In genomic region chr2:86461042-86461743, GRCh38 we compare ENCODE assay signal across 27 cellular contexts.
"Had no signal": no experiment of that assay in that cellular context is flagged by ENCODE, and none has a peak within 500 bp of the region (broad histone marks: within the 10 kb centered on the region; RNA-seq: fewer than 3 reads in every experiment).

No MANE protein-coding gene starts in this region.

- H3K4me1 ChIP-seq: breast epithelium, lower lobe of right lung had no signal

- H3K27me3 ChIP-seq: breast epithelium, suprapubic skin, tibial artery, upper lobe of right lung had no signal

- FAIRE-seq: frontal cortex, TTC549 had no signal

- H3K27me3 Mint-ChIP-seq: activated CD4-positive, alpha-beta T cell treated with anti-CD3 and anti-CD28 coated beads, Interleukin-2, amount 10 ng/mL, durations not matched to agents 7 days and 5 days; activated CD8-positive, alpha-beta memory T cell treated with anti-CD3 and anti-CD28 coated beads, Interleukin-2, amount 10 ng/mL, durations not matched to agents 7 days and 5 days; activated naive CD8-positive, alpha-beta T cell treated with anti-CD3 and anti-CD28 coated beads, Interleukin-2, amount 50 U/mL, for 24 hours; dendritic cell treated with granulocyte-macrophage colony-stimulating factor and Interleukin-4, amounts not matched to agents 40 ng/mL and 50 ng/mL, for 4 days; natural killer cell treated with Interleukin-12 subunit alpha and Interleukin-12 subunit beta and Interleukin-15 and Interleukin-18, amount 100 ng/mL, for 72 hours had no signal

- H3K4me3 Mint-ChIP-seq: activated CD4-positive, alpha-beta T cell treated with anti-CD3 and anti-CD28 coated beads, Interleukin-2, amount 10 ng/mL, durations not matched to agents 7 days and 5 days; activated CD8-positive, alpha-beta memory T cell treated with anti-CD3 and anti-CD28 coated beads, Interleukin-2, amount 10 ng/mL, durations not matched to agents 7 days and 5 days; activated CD8-positive, alpha-beta T cell treated with anti-CD3 and anti-CD28 coated beads, Interleukin-2, amount 10 ng/mL, durations not matched to agents 7 days and 5 days; activated naive CD4-positive, alpha-beta T cell treated with anti-CD3 and anti-CD28 coated beads for 36 hours; activated naive CD8-positive, alpha-beta T cell treated with anti-CD3 and anti-CD28 coated beads, Interleukin-2, amount 50 U/mL, for 24 hours; dendritic cell treated with granulocyte-macrophage colony-stimulating factor and Interleukin-4, amounts not matched to agents 40 ng/mL and 50 ng/mL, for 4 days; natural killer cell treated with Interleukin-12 subunit alpha and Interleukin-12 subunit beta and Interleukin-15 and Interleukin-18, amount 100 ng/mL, for 72 hours had no signal

- H3K36me3 ChIP-seq: breast epithelium had no signal

- H3K27ac ChIP-seq: breast epithelium, epithelial cell of prostate, lower lobe of right lung, suprapubic skin, tibial artery, upper lobe of right lung had no signal

- H3K4me3 ChIP-seq: breast epithelium, lower lobe of right lung, suprapubic skin, tibial artery, upper lobe of right lung had no signal

- H3K9me3 ChIP-seq: breast epithelium, lower lobe of right lung, suprapubic skin, tibial artery, upper lobe of right lung had no signal

- H3K9me3 Mint-ChIP-seq: activated naive CD4-positive, alpha-beta T cell treated with anti-CD3 and anti-CD28 coated beads for 36 hours; activated naive CD8-positive, alpha-beta T cell treated with anti-CD3 and anti-CD28 coated beads, Interleukin-2, amount 50 U/mL, for 24 hours; dendritic cell treated with granulocyte-macrophage colony-stimulating factor and Interleukin-4, amounts not matched to agents 40 ng/mL and 50 ng/mL, for 4 days had no signal

- H3K27ac Mint-ChIP-seq: activated CD4-positive, alpha-beta T cell treated with anti-CD3 and anti-CD28 coated beads, Interleukin-2, amount 10 ng/mL, durations not matched to agents 7 days and 5 days; activated CD8-positive, alpha-beta memory T cell treated with anti-CD3 and anti-CD28 coated beads, Interleukin-2, amount 10 ng/mL, durations not matched to agents 7 days and 5 days; activated CD8-positive, alpha-beta T cell treated with anti-CD3 and anti-CD28 coated beads, Interleukin-2, amount 10 ng/mL, durations not matched to agents 7 days and 5 days; activated naive CD8-positive, alpha-beta T cell treated with anti-CD3 and anti-CD28 coated beads, Interleukin-2, amount 50 U/mL, for 24 hours; dendritic cell treated with granulocyte-macrophage colony-stimulating factor and Interleukin-4, amounts not matched to agents 40 ng/mL and 50 ng/mL, for 4 days; natural killer cell treated with Interleukin-12 subunit alpha and Interleukin-12 subunit beta and Interleukin-15 and Interleukin-18, amount 100 ng/mL, for 72 hours had no signal

- DNase-seq: activated CD4-positive, alpha-beta T cell treated with anti-CD3 and anti-CD28 coated beads, Interleukin-2, amount 10 ng/mL, durations not matched to agents 7 days and 5 days; activated CD4-positive, CD25-positive, alpha-beta regulatory T cell treated with anti-CD3 and anti-CD28 coated beads, Interleukin-2, amount 50 U/mL, for 72 hours; activated CD8-positive, alpha-beta memory T cell treated with anti-CD3 and anti-CD28 coated beads, Interleukin-2, amount 10 ng/mL, durations not matched to agents 7 days and 5 days; activated CD8-positive, alpha-beta T cell treated with anti-CD3 and anti-CD28 coated beads, Interleukin-2, amount 10 ng/mL, durations not matched to agents 7 days and 5 days; activated naive CD4-positive, alpha-beta T cell treated with anti-CD3 and anti-CD28 coated beads for 36 hours; activated naive CD8-positive, alpha-beta T cell treated with anti-CD3 and anti-CD28 coated beads, Interleukin-2, amount 50 U/mL, for 24 hours; activated T-cell treated with anti-CD3 and anti-CD28 coated beads, Interleukin-2, amount 50 U/mL, for 48 hours; amygdala; central memory CD4-positive, alpha-beta T cell; effector CD4-positive, alpha-beta T cell; kidney glomerular epithelial cell; lower lobe of right lung; mesenchymal stem cell; posterior cingulate gyrus; right cardiac atrium; stimulated activated CD4-positive, alpha-beta T cell treated with anti-CD3 and anti-CD28 coated beads, Interleukin-15, amount 100 ng/mL, for 24 hours; stimulated activated CD4-positive, alpha-beta T cell treated with anti-CD3 and anti-CD28 coated beads, Interleukin-2, amount 100 ng/mL, for 24 hours; stimulated activated naive CD4-positive, alpha-beta T cell; tibial artery; upper lobe of right lung had no signal
